18 cellular contexts compared by ENCODE assay signal in genomic region chr7:140008755-140009610, GRCh38. TPM values are rescaled to one million over a fixed set of nuclear protein-coding genes. Genes with fewer than 3 reads are reported as not detected.
DNase-seq lines count a peak whose midpoint lies in the region; ATAC-seq, FAIRE-seq and TF ChIP-seq lines count a peak whose summit lies in the region.
"Had no signal": no experiment of that assay in that cellular context is flagged by ENCODE, and none has a peak within 500 bp of the region (broad histone marks: within the 10 kb centered on the region; RNA-seq: fewer than 3 reads in every experiment).

No MANE protein-coding gene starts in this region.

- H3K9me3 Mint-ChIP-seq in activated CD8-positive, alpha-beta memory T cell treated with anti-CD3 and anti-CD28 coated beads, Interleukin-2, amount 10 ng/mL, durations not matched to agents 7 days and 5 days (ENCODE audit: low read depth) = no peaks in the 10 kb centered on the region

- no peak for TF ChIP-seq EP300 in K562 (IDR thresholded peaks at IDR 0.05; ENCODE audit: low read length)

- no TSS peak for BruUV-seq in K562 (replicated peaks; lab: Mats Ljungman, UMichigan)

- POLR2A ChIA-PET in K562 (lab: Yijun Ruan, JAX) = interaction anchor here (0.6 to 1.3 kb wide), 2 partner anchors 14 to 80 kb away, joined by 3 to 4 read pairs; no protein-coding TSS in a partner anchor

- H3K27me3 Mint-ChIP-seq in activated CD8-positive, alpha-beta memory T cell treated with anti-CD3 and anti-CD28 coated beads, Interleukin-2, amount 10 ng/mL, durations not matched to agents 7 days and 5 days = no peaks in the 10 kb centered on the region

- no peaks in the 10 kb centered on the region for H3K36me3 ChIP-seq in K562 (ENCODE audit: control insufficient read depth, insufficient read depth, low read length)
- no peaks in the 10 kb centered on the region for H3K36me3 ChIP-seq in neuronal stem cell (replicated peaks in 1 of 2; ENCODE audit: control insufficient read depth in 2 of 2, insufficient read depth in 2 of 2, low read length in 2 of 2)

- TF ChIP-seq POLR2A in K562 (conservative IDR thresholded peaks at IDR 0.05) = no peak

- H3K4ac ChIP-seq in neuronal stem cell (ENCODE audit: low read length) = no peak overlapping the region

- H4K20me1 ChIP-seq in K562 (replicated peaks; ENCODE audit: control insufficient read depth, insufficient read depth, low read length) = peaks cover 10% of the 10 kb centered on the region

- no peak overlapping the region for H2BK15ac ChIP-seq in neuronal stem cell (ENCODE audit: low read length)

- no peak overlapping the region for H3K4me3 Mint-ChIP-seq in activated CD8-positive, alpha-beta memory T cell treated with anti-CD3 and anti-CD28 coated beads, Interleukin-2, amount 10 ng/mL, durations not matched to agents 7 days and 5 days

- H4K91ac ChIP-seq in neuronal stem cell (ENCODE audit: low read depth, low read length, poor library complexity) = no peak overlapping the region

- H2AK5ac ChIP-seq in neuronal stem cell (ENCODE audit: low read depth, low read length) = no peak overlapping the region

- H3K4me1 Mint-ChIP-seq in activated CD8-positive, alpha-beta memory T cell treated with anti-CD3 and anti-CD28 coated beads, Interleukin-2, amount 10 ng/mL, durations not matched to agents 7 days and 5 days = no peaks in the 10 kb centered on the region

- no peak overlapping the region for H3K18ac ChIP-seq in neuronal stem cell (ENCODE audit: low read length)

- TF ChIP-seq CTCF in GM20000 (IDR thresholded peaks at IDR 0.05; ENCODE audit: extremely low read depth, missing control alignments) (no peak), K562 (IDR thresholded peaks at IDR 0.05 in 2 of 3, conservative IDR thresholded peaks at IDR 0.05 in 1 of 3; ENCODE audit: insufficient read depth in 2 of 3, low read depth in 1 of 3, low read length in 3 of 3) (no peak)

- no peak overlapping the region for H3K14ac ChIP-seq in neuronal stem cell (ENCODE audit: low read length)

- H2BK120ac ChIP-seq in neuronal stem cell (ENCODE audit: low read depth, low read length) = no peak overlapping the region

- no peak for FAIRE-seq in K562 (lab: Jason Lieb, UNC)
- FAIRE-seq: A549, GM12878 had no signal

- H3K79me2 ChIP-seq in K562 (ENCODE audit: control insufficient read depth, insufficient read depth, low read length) = no peaks in the 10 kb centered on the region

- intact Hi-C loops in K562 (cut with micrococcal nuclease) = loop anchor here (5.0 kb wide), 1 partner anchor 643 kb away; no protein-coding TSS in a partner anchor

- H3K9ac ChIP-seq in K562 (ENCODE audit: insufficient read depth in 1 of 2, low read depth in 2 of 2, low read length in 2 of 2) = no peak overlapping the region; a peak in 1 of 4 replicates
- H3K9ac ChIP-seq in neuronal stem cell (ENCODE audit: low read depth, low read length, poor library complexity) = no peak overlapping the region

- H3K9me1 ChIP-seq in K562 (ENCODE audit: control insufficient read depth, insufficient read depth, low read length) = no peaks in the 10 kb centered on the region

- no peak for TF ChIP-seq RAD21 in K562 (CRISPR knock-in tag; conservative IDR thresholded peaks at IDR 0.05 in 1 of 2, IDR thresholded peaks at IDR 0.05 in 1 of 2)

- DNase-seq in GM20000 (ENCODE audit: low spot score) (peak; percentile 15), NCI-H2196 (lab: John Stamatoyannopoulos, UW; ENCODE audit: unreplicated experiment) (peak; percentile 66), K562 (ENCODE audit: extremely low read depth in 1 of 4, low spot score in 3 of 4) (no peak), neuronal stem cell (ENCODE audit: low spot score) (no peak), iPS-NIHi7 (ENCODE audit: extremely low spot score) (no peak), NCI-H748 treated with DMSO at 0.1 percent for 48 hours (lab: John Stamatoyannopoulos, UW) (no peak)
- DNase-seq in activated CD8-positive, alpha-beta memory T cell treated with anti-CD3 and anti-CD28 coated beads, Interleukin-2, amount 10 ng/mL, durations not matched to agents 7 days and 5 days = no peak
- DNase-seq: C1 segment of cervical spinal cord, GDM1, KG1, NCI-H1436 treated with DMSO at 0.1 percent for 48 hours, NCI-H2081 treated with DMSO at 0.1 percent for 48 hours, NCI-H345, NCI-H526 had no signal

- no peak overlapping the region for H3K27ac Mint-ChIP-seq in activated CD8-positive, alpha-beta memory T cell treated with anti-CD3 and anti-CD28 coated beads, Interleukin-2, amount 10 ng/mL, durations not matched to agents 7 days and 5 days

- 21% methylated on average over 13 of the region's 16 CpGs for WGBS in K562 (ENCODE audit: insufficient coverage, low coverage, missing lambda C conversion rate)
- WGBS in neuronal stem cell (ENCODE audit: extremely low coverage in 2 of 2, insufficient read length in 2 of 2, insufficient replicate concordance in 1 of 2), 2 donors = no CpG with 5 or more reads among the region's 16 CpGs

- H4K8ac ChIP-seq in neuronal stem cell (ENCODE audit: low read depth, low read length) = no peak overlapping the region

- CTCF ChIA-PET in K562 (lab: Yijun Ruan, JAX; ENCODE audit: low intra/inter-chr PET ratio) = no interaction called here
- CTCF ChIA-PET in activated CD8-positive, alpha-beta memory T cell treated with anti-CD3 and anti-CD28 coated beads, Interleukin-2, amount 10 ng/mL, durations not matched to agents 7 days and 5 days (lab: Charles Lee) = interaction anchor here (0.7 kb wide), 1 partner anchor 363 kb away, joined by 3 read pairs; no protein-coding TSS in a partner anchor

- H3K9me3 ChIP-seq in K562 (replicated peaks; ENCODE audit: control insufficient read depth, insufficient read depth, low read depth, low read length) (no peaks in the 10 kb centered on the region), neuronal stem cell (replicated peaks in 1 of 2; ENCODE audit: control insufficient read depth in 2 of 2, insufficient read depth in 1 of 2, low read depth in 1 of 2, low read length in 2 of 2) (no peaks in the 10 kb centered on the region)
- H3K9me3 ChIP-seq: A549 had no signal

- H3K4me3 ChIP-seq in K562 = no peak overlapping the region
- H3K4me3 ChIP-seq in neuronal stem cell (ENCODE audit: low read length in 2 of 2) = no peak overlapping the region
- H3K4me3 ChIP-seq: A549, GM12878 had no signal

- no peaks in the 10 kb centered on the region for H3K36me3 Mint-ChIP-seq in activated CD8-positive, alpha-beta memory T cell treated with anti-CD3 and anti-CD28 coated beads, Interleukin-2, amount 10 ng/mL, durations not matched to agents 7 days and 5 days

- H3K79me1 ChIP-seq in neuronal stem cell (ENCODE audit: low read depth, low read length) = no peaks in the 10 kb centered on the region

- no peak overlapping the region for H3K23ac ChIP-seq in neuronal stem cell (ENCODE audit: low read depth, low read length, poor library complexity)

- ATAC-seq in K562 (no peak), GM19452 (IDR thresholded peaks at IDR 0.05; ENCODE audit: unreplicated experiment) (no peak)
- ATAC-seq in activated CD8-positive, alpha-beta memory T cell treated with anti-CD3 and anti-CD28 coated beads, Interleukin-2, amount 10 ng/mL, durations not matched to agents 7 days and 5 days = no peak
- ATAC-seq: A549, GM12878, HCT116 had no signal

- H3K4me1 ChIP-seq in K562 (replicated peaks in 1 of 2; ENCODE audit: control insufficient read depth in 2 of 2, insufficient read depth in 2 of 2, low read length in 2 of 2) (peaks cover 10 to 11% of the 10 kb centered on the region in 2 experiments; a peak in 4 of 5 replicates), neuronal stem cell (ENCODE audit: control insufficient read depth in 2 of 2, insufficient read depth in 1 of 2, low read depth in 1 of 2, low read length in 2 of 2) (no peaks in the 10 kb centered on the region)
- H3K4me1 ChIP-seq: A549 had no signal

- in situ Hi-C loops in K562 (cut with MboI) = no loop called here

- peak overlapping the region; percentile 93 for H2BK12ac ChIP-seq in neuronal stem cell (ENCODE audit: low read length)

- no peak overlapping the region for H2BK5ac ChIP-seq in neuronal stem cell (ENCODE audit: low read length)

- H3K27me3 ChIP-seq in K562 (ENCODE audit: control insufficient read depth in 2 of 2, insufficient read depth in 2 of 2, low read length in 2 of 2) = peaks cover 28 to 44% of the 10 kb centered on the region in 2 experiments
- peaks cover 0 to 6% (median 0%) of the 10 kb centered on the region in 3 experiments for H3K27me3 ChIP-seq in neuronal stem cell (ENCODE audit: control insufficient read depth in 3 of 3, insufficient read depth in 3 of 3, low read depth in 1 of 3, low read length in 3 of 3)

- H3K27ac ChIP-seq in K562 (ENCODE audit: extremely low read depth, low read depth, low read length) (no peak overlapping the region), neuronal stem cell (replicated peaks; ENCODE audit: low read length) (no peak overlapping the region)
- H3K27ac ChIP-seq: A549 had no signal

- H3K4me2 ChIP-seq in K562 (ENCODE audit: insufficient read depth, low read length) (no peak overlapping the region), neuronal stem cell (ENCODE audit: insufficient read depth, low read length, poor library complexity, severe bottlenecking) (no peak overlapping the region)
- H3K4me2 ChIP-seq: A549 had no signal

- H2AFZ ChIP-seq in K562 (ENCODE audit: low read depth, low read length) (no peak overlapping the region), neuronal stem cell (ENCODE audit: low read length) (no peak overlapping the region)

TF ChIP-seq in K562, 482 proteins besides CTCF, POLR2A, EP300 and RAD21 (continues in another document):
- no peak for TF ChIP-seq TRIM28 (IDR thresholded peaks at IDR 0.05)

RNA-seq across cellular contexts. Expression of gene PARP12, which starts 53.8 kb away (rescaled TPM):
- 109 and 119 TPM in 2 replicates for total RNA-seq in K562 (2011; cell fraction: chromatin; rRNA removed; ENCODE audit: low replicate concordance)
- 57.4 and 59.0 TPM in 2 replicates for total RNA-seq in K562 (2011; cell fraction: nucleolus; rRNA removed)
- total RNA-seq in K562 (2011; cell fraction: nucleoplasm; rRNA removed) = 88.5 and 107 TPM in 2 replicates
- total RNA-seq in K562 (2014; rRNA removed) (20.4 and 25.7 TPM in 2 replicates), K562 (2014; rRNA removed; fragmentation: Illumina TruSeq; extraction: Trizol) (20.6 and 23.5 TPM in 2 replicates), K562 (2015; rRNA removed; fragmentation: Illumina TruSeq; extraction: Trizol) (22.1 and 23.4 TPM in 2 replicates), K562 (2021) (23.3 and 25.5 TPM in 2 replicates)
- polyA plus RNA-seq in K562 (2011; rRNA removed) (35.6 and 40.4 TPM in 2 replicates), K562 (2014; fragmentation: Illumina TruSeq; extraction: Trizol) (24.7 and 27.7 TPM in 2 replicates), K562 (2014; fragmentation: Nextera tagmentation; extraction: Ambion mirVana) (1 to 10 TPM; 4.6 to 7.1 TPM), K562 (2014; rRNA removed) (21.4 and 23.9 TPM in 2 replicates)
- 26.6 and 44.3 TPM in 2 replicates for polyA plus RNA-seq in K562 (2011; cell fraction: cytosol; rRNA removed)
- 108 and 147 TPM in 2 replicates for polyA plus RNA-seq in K562 (2011; cell fraction: nucleus; rRNA removed)
- polyA plus RNA-seq in K562 (2012) = 18.4 and 26.4 TPM in 2 replicates
- 33.4 and 43.2 TPM in 2 replicates for polyA minus RNA-seq in K562 (2011; rRNA and poly(A)+ RNA removed)
- polyA minus RNA-seq in K562 (2011; cell fraction: cytosol; rRNA and poly(A)+ RNA removed) = 21.9 and 24.1 TPM in 2 replicates
- 31.2 and 37.2 TPM in 2 replicates for polyA minus RNA-seq in K562 (2011; cell fraction: nucleus; rRNA and poly(A)+ RNA removed)
- 0.32 TPM for polyA plus RNA-seq in neuronal stem cell (2013, experiment 1 of 2)
- polyA plus RNA-seq in neuronal stem cell (2013, experiment 2 of 2) = 0.43 TPM
- 100 to 1,000 TPM; 104 to 215 TPM for total RNA-seq in activated CD8-positive, alpha-beta memory T cell treated with anti-CD3 and anti-CD28 coated beads, Interleukin-2, amount 10 ng/mL, durations not matched to agents 7 days and 5 days

Comparison
In these comparisons a context has a peak if more than half of its experiments do, and no peak if none do; other contexts are left out.
1. DNase-seq: peak in GM20000 (single experiment) and NCI-H2196 (single experiment); none in K562 (0 of 4), neuronal stem cell (single experiment), activated CD8-positive, alpha-beta memory T cell treated with anti-CD3 and anti-CD28 coated beads, Interleukin-2, amount 10 ng/mL, durations not matched to agents 7 days and 5 days (single experiment), iPS-NIHi7 (single experiment) and NCI-H748 treated with DMSO at 0.1 percent for 48 hours (single experiment).